8 cellular contexts compared by ENCODE assay signal in genomic region chr19:8390617-8390981, GRCh38. TPM values are rescaled to one million over a fixed set of nuclear protein-coding genes. Genes with fewer than 3 reads are reported as not detected.
DNase-seq lines count a peak whose midpoint lies in the region; ATAC-seq, FAIRE-seq and TF ChIP-seq lines count a peak whose summit lies in the region.

No MANE protein-coding gene starts in this region.

- no peak for TF ChIP-seq CTCF in kidney (IDR thresholded peaks at IDR 0.05; ENCODE audit: borderline replicate concordance, extremely low read depth, insufficient read depth)

- ATAC-seq in GM18907 (IDR thresholded peaks at IDR 0.05; ENCODE audit: unreplicated experiment) (peak; percentile 50), HG03175 (IDR thresholded peaks at IDR 0.05; ENCODE audit: unreplicated experiment) (peak; percentile 33)

- no peaks in the 10 kb centered on the region for H3K36me3 ChIP-seq in kidney (ENCODE audit: control insufficient read depth in 1 of 2, insufficient read depth in 2 of 2, low read length in 2 of 2)

- intact Hi-C loops in kidney (cut with DNase I) = no loop called here

- no peaks in the 10 kb centered on the region for H3K9me3 ChIP-seq in kidney (ENCODE audit: control insufficient read depth in 1 of 2, low read length in 2 of 2)

- peak overlapping the region; percentile 58 to 85 for H3K4me3 ChIP-seq in kidney (ENCODE audit: low read length in 2 of 2)

- peak overlapping the region; percentile 99 to 100 for H3K27ac ChIP-seq in kidney (ENCODE audit: low read depth in 2 of 2, low read length in 2 of 2)

- no peak for FAIRE-seq in kidney (lab: Jason Lieb, UNC)

- DNase-seq in AG08396 (ENCODE audit: low spot score) (peak; percentile 96), NCI-H345 (lab: John Stamatoyannopoulos, UW) (peak; percentile 93), cerebellar cortex (ENCODE audit: low spot score) (peak; percentile 88), kidney (peak; percentile 98)
- DNase-seq in activated CD4-positive, alpha-beta T cell treated with anti-CD3 and anti-CD28 coated beads for 1 hour = peak; percentile 83
- peak; percentile 92 to 99 (median 96) for DNase-seq in stimulated activated CD4-positive, alpha-beta T cell treated with anti-CD3 and anti-CD28 coated beads, Interleukin-12 subunit alpha, Interleukin-12 subunit beta, amount 100 ng/mL, for 48 hours (ENCODE audit: low read depth in 2 of 3, low spot score in 1 of 3)

- H3K9ac ChIP-seq in kidney (ENCODE audit: low read length in 2 of 2) = peak overlapping the region; percentile 92 to 98

- H3K4me1 ChIP-seq in kidney (ENCODE audit: control insufficient read depth in 1 of 2, insufficient read depth in 1 of 2, low read depth in 1 of 2, low read length in 2 of 2) = peaks cover 14 to 34% of the 10 kb centered on the region in 2 donors

RNA-seq across cellular contexts. Expression of gene RAB11B, which starts 0.4 kb away (rescaled TPM):
- 146 TPM for total RNA-seq in kidney
- polyA plus RNA-seq in kidney (ENCODE audit: insufficient read depth, low read depth, low replicate concordance) = 148 TPM

RNA-seq across cellular contexts. Expression of gene MARCHF2, which starts 22.5 kb away (rescaled TPM):
- total RNA-seq in kidney = 48.4 TPM
- polyA plus RNA-seq in kidney (ENCODE audit: insufficient read depth, low read depth, low replicate concordance) = 46.5 TPM

RNA-seq across cellular contexts. Expression of gene ANGPTL4, which starts 26.6 kb away (rescaled TPM):
- total RNA-seq in kidney = 7.2 TPM
- polyA plus RNA-seq in kidney (ENCODE audit: insufficient read depth, low read depth, low replicate concordance) = 40.3 TPM

RNA-seq across cellular contexts. Expression of gene KANK3, which starts 47.5 kb away (rescaled TPM):
- 26.6 TPM for total RNA-seq in kidney
- polyA plus RNA-seq in kidney (ENCODE audit: insufficient read depth, low read depth, low replicate concordance) = 15.0 TPM

RNA-seq across cellular contexts. Expression of gene HNRNPM, which starts 54.2 kb away (rescaled TPM):
- total RNA-seq in kidney = 164 TPM
- 103 TPM for polyA plus RNA-seq in kidney (ENCODE audit: insufficient read depth, low read depth, low replicate concordance)

Comparison
In these comparisons a context has a peak if more than half of its experiments do, and no peak if none do; other contexts are left out.
1. Peak in every context shown above with its lines: DNase-seq, ATAC-seq, H3K4me3 ChIP-seq and H3K27ac ChIP-seq.